1 cellular context compared by ENCODE assay signal in the genomic region with DNA sequence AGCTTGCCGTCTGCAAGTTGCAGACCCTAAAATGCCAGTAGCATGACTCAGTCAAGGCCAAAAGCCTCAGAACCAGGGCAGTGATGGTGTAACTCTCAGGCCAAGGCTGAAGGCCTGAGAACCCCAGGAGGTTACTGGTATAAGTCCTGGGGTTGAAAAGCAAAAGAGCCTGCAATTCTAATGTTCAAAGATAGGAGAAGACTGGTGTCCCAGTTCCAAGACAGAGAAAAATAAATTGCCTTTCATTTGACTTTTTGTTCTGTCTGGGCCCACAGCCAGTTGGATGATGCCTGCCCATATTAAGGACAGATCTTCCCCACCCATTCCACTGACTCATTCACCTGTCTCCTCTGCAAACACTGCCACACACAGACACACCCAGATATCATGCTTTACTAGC.
TF ChIP-seq lines count a peak whose summit lies in the region.

No MANE protein-coding gene starts in this region.

TF ChIP-seq in WTC11, 78 proteins besides CTCF, POLR2A, EP300 and RAD21 (continued from another document):
- TF ChIP-seq CDX4 (CRISPR knock-in tag; IDR thresholded peaks at IDR 0.05; ENCODE audit: borderline replicate concordance): no peak
- TF ChIP-seq FOXP1 (CRISPR knock-in tag; IDR thresholded peaks at IDR 0.05; ENCODE audit: borderline replicate concordance): no peak
- TF ChIP-seq ZNF671 (CRISPR knock-in tag; IDR thresholded peaks at IDR 0.05): no peak
